Comparison of ENCODE assay signal across 9 cellular contexts in the genomic region with DNA sequence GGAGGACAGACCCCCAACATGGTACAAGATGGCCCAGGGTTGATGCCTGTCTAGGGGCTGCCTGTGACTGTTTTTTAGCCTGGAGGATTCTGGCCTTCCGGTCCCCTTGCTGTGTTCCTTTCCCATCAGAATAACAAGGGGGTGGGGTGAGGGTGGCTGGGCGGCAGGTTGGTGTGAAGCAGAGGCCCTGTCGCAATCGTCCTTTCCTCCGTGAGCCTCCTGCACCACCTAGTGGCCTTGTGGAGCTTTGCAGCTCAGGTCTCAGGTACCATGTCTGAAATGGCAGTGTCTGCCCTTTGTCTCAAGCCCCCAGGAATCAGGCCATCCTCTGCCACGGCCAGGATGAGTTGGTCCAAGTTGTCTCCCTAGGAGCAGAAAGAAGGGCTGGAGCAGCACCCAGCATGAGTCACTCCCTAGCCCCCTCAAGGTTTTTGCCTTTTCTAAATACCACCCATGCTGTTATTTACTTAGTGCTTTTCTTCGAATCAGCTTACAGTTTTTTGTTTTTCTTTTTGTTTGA. TPM values are rescaled to one million over a fixed set of nuclear protein-coding genes. Genes with fewer than 3 reads are reported as not detected.
DNase-seq lines count a peak whose midpoint lies in the region; ATAC-seq and TF ChIP-seq lines count a peak whose summit lies in the region.
"Had no signal": no experiment of that assay in that cellular context is flagged by ENCODE, and none has a peak within 500 bp of the region (broad histone marks: within the 10 kb centered on the region; RNA-seq: fewer than 3 reads in every experiment).

No MANE protein-coding gene starts in this region.

- peak; percentile 93 to 99 (median 98) for TF ChIP-seq CTCF in sigmoid colon (IDR thresholded peaks at IDR 0.05)

- no peaks in the 10 kb centered on the region for H3K4me1 ChIP-seq in right cardiac atrium (ENCODE audit: control insufficient read depth, insufficient read depth, low read length)
- peaks cover 0 to 12% (median 7%) of the 10 kb centered on the region in 4 donors for H3K4me1 ChIP-seq in sigmoid colon

- H3K4me1 Mint-ChIP-seq in T-helper 17 cell: peaks cover 13% of the 10 kb centered on the region

- no peaks in the 10 kb centered on the region for H3K27me3 Mint-ChIP-seq in T-helper 17 cell

- H3K36me3 ChIP-seq in sigmoid colon: peaks cover 16 to 73% (median 40%) of the 10 kb centered on the region in 4 donors

- H3K4me3 Mint-ChIP-seq in T-helper 17 cell: no peak overlapping the region

- intact Hi-C loops in right cardiac atrium (cut with DNase I): loop anchor here (2.0 to 5.0 kb wide), 4 partner anchors 75 to 156 kb away; no protein-coding TSS in a partner anchor
- intact Hi-C loops in sigmoid colon (cut with DNase I): loop anchor here (1.0 to 5.0 kb wide), 2 partner anchors 75 to 155 kb away; no protein-coding TSS in a partner anchor

- H3K9me3 ChIP-seq in T-helper 17 cell (ENCODE audit: control insufficient read depth, low read length, poor library complexity, severe bottlenecking) (no peaks in the 10 kb centered on the region), right cardiac atrium (ENCODE audit: control insufficient read depth, low read length) (no peaks in the 10 kb centered on the region), sigmoid colon (no peaks in the 10 kb centered on the region)

- H3K27me3 ChIP-seq in right cardiac atrium (ENCODE audit: control insufficient read depth, insufficient read depth) (no peaks in the 10 kb centered on the region), sigmoid colon (no peaks in the 10 kb centered on the region)

- DNase-seq in GDM1 (lab: John Stamatoyannopoulos, UW): peak; percentile 63
- DNase-seq in HCEC 1CT: peak; percentile 72
- peak; percentile 61 for DNase-seq in NCI-H1092 treated with DMSO at 0.1 percent for 48 hours (lab: John Stamatoyannopoulos, UW)
- peak; percentile 51 to 74 (median 66) for DNase-seq in T-helper 17 cell
- peak in 48 of 56 donors; percentile 22 to 81 (median 52) for DNase-seq in amygdala (lab: John Stamatoyannopoulos, UW)
- DNase-seq in right cardiac atrium: peak; percentile 85 to 94 (median 93)
- peak; percentile 95 for DNase-seq in sigmoid colon

- H3K36me3 Mint-ChIP-seq in T-helper 17 cell (ENCODE audit: low read depth): peaks cover 8% of the 10 kb centered on the region

- H3K27ac ChIP-seq in right cardiac atrium (ENCODE audit: low read length) (peak overlapping the region; percentile 9), sigmoid colon (peak overlapping the region; percentile 6 to 44 (median 20))

- peak; percentile 99 for ATAC-seq in T-helper 17 cell
- ATAC-seq in right cardiac atrium: peak; percentile 87 to 90
- ATAC-seq in HG02840 (IDR thresholded peaks at IDR 0.05; ENCODE audit: low FRiP score, unreplicated experiment): no peak

- no peak for TF ChIP-seq POLR2A in sigmoid colon (IDR thresholded peaks at IDR 0.05)

- H3K27ac Mint-ChIP-seq in T-helper 17 cell: peak overlapping the region; percentile 73

- 12% methylated on average over 7 of the region's 7 CpGs for WGBS in right cardiac atrium
- WGBS in sigmoid colon, 2 donors: 12 to 13% methylated on average over 7 of the region's 7 CpGs

- H3K4me3 ChIP-seq in right cardiac atrium (ENCODE audit: low read length) (no peak overlapping the region), sigmoid colon (no peak overlapping the region)

- TF ChIP-seq EP300 in sigmoid colon (IDR thresholded peaks at IDR 0.05): no peak

RNA-seq across cellular contexts. Expression of a gene that starts 24.2 kb away (rescaled TPM):
- not detected for total RNA-seq in T-helper 17 cell
- total RNA-seq in right cardiac atrium: under 1 TPM; 0.26 to 0.53 (median 0.37) TPM
- 0.27 TPM for polyA plus RNA-seq in right cardiac atrium
- 100 to 1,000 TPM; 161 to 184 (median 170) TPM for total RNA-seq in sigmoid colon
- 10 to 100 TPM in 1 of 3 donors, 1 to 10 TPM in 1, not detected in 1; 6.0 to 14.4 TPM for polyA plus RNA-seq in sigmoid colon
- total RNA-seq: skeletal muscle tissue had no signal

RNA-seq across cellular contexts. Expression of a gene that starts 58.7 kb away (rescaled TPM):
- total RNA-seq in T-helper 17 cell (10 to 100 TPM; 20.3 to 28.7 TPM), right cardiac atrium (1 to 10 TPM; 5.3 to 8.7 (median 7.4) TPM), sigmoid colon (10 to 100 TPM; 55.4 to 76.4 (median 67.4) TPM)
- polyA plus RNA-seq in right cardiac atrium (11.5 TPM), sigmoid colon (100 to 1,000 TPM in 1 of 3 donors, 10 to 100 TPM in 2; 43.0 to 100 (median 70.9) TPM)

Comparison
In these comparisons a context has a peak if more than half of its experiments do, and no peak if none do; other contexts are left out.
1. RNA of a gene that starts 24.2 kb away (total RNA-seq): 161 to 184 TPM in sigmoid colon; 0.26 to 0.53 TPM in right cardiac atrium and not detected in T-helper 17 cell; every median in the first group is over 100 times any median in the second.
2. Peak in every context shown above with its lines, with median percentiles within 50 percentile points of each other: DNase-seq.